1 cellular context compared by ENCODE assay signal in genomic region chr4:71389149-71389840, GRCh38.
TF ChIP-seq lines count a peak whose summit lies in the region.

No MANE protein-coding gene starts in this region.

TF ChIP-seq in HEK293, 187 proteins besides CTCF, POLR2A, EP300 and RAD21 (continued from another document):
- TF ChIP-seq, protein P1, sequence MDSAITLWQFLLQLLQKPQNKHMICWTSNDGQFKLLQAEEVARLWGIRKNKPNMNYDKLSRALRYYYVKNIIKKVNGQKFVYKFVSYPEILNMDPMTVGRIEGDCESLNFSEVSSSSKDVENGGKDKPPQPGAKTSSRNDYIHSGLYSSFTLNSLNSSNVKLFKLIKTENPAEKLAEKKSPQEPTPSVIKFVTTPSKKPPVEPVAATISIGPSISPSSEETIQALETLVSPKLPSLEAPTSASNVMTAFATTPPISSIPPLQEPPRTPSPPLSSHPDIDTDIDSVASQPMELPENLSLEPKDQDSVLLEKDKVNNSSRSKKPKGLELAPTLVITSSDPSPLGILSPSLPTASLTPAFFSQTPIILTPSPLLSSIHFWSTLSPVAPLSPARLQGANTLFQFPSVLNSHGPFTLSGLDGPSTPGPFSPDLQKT (IDR thresholded peaks at IDR 0.05; ENCODE audit: borderline replicate concordance, low read depth, low read length) = peak; percentile 86
- TF ChIP-seq ZSCAN18 (tag by site-specific recombination; IDR thresholded peaks at IDR 0.05) = no peak
- TF ChIP-seq ZNF658 (tag by site-specific recombination; IDR thresholded peaks at IDR 0.05) = no peak
- no peak for TF ChIP-seq ZNF114 (tag by site-specific recombination; IDR thresholded peaks at IDR 0.05)
- no peak for TF ChIP-seq ZNF133 (tag by site-specific recombination; IDR thresholded peaks at IDR 0.05)
- TF ChIP-seq ZNF2 (tag by site-specific recombination; IDR thresholded peaks at IDR 0.05) = no peak
- no peak for TF ChIP-seq ZNF747 (tag by site-specific recombination; IDR thresholded peaks at IDR 0.05)
- TF ChIP-seq KLF1 (tag by site-specific recombination; IDR thresholded peaks at IDR 0.05) = no peak
- TF ChIP-seq IKZF3 (tag by site-specific recombination; IDR thresholded peaks at IDR 0.05) = no peak
- peak; percentile 86 for TF ChIP-seq PRDM1 (tag by site-specific recombination; IDR thresholded peaks at IDR 0.05)
- no peak for TF ChIP-seq ZNF518A (tag by site-specific recombination; conservative IDR thresholded peaks at IDR 0.05; ENCODE audit: low read depth)
- no peak for TF ChIP-seq BCL11B (tag by site-specific recombination; IDR thresholded peaks at IDR 0.05; ENCODE audit: low read depth)
- no peak for TF ChIP-seq ZNF777 (tag by site-specific recombination; IDR thresholded peaks at IDR 0.05; ENCODE audit: borderline replicate concordance)
- TF ChIP-seq GLI2 (tag by site-specific recombination; IDR thresholded peaks at IDR 0.05; ENCODE audit: borderline replicate concordance, low read depth) = no peak
- no peak for TF ChIP-seq ZNF514 (tag by site-specific recombination; IDR thresholded peaks at IDR 0.05)
- 0 out of 2 replicates have a peak, but pooled peaks have one; percentile 19 for TF ChIP-seq HIC1 (tag by site-specific recombination; IDR thresholded peaks at IDR 0.05)
- no peak for TF ChIP-seq ZNF549 (tag by site-specific recombination; IDR thresholded peaks at IDR 0.05)
- no peak for TF ChIP-seq ZNF701 (tag by site-specific recombination; IDR thresholded peaks at IDR 0.05)
- TF ChIP-seq HOXC10 (CRISPR knock-in tag; IDR thresholded peaks at IDR 0.05) = no peak
- TF ChIP-seq, protein P2, sequence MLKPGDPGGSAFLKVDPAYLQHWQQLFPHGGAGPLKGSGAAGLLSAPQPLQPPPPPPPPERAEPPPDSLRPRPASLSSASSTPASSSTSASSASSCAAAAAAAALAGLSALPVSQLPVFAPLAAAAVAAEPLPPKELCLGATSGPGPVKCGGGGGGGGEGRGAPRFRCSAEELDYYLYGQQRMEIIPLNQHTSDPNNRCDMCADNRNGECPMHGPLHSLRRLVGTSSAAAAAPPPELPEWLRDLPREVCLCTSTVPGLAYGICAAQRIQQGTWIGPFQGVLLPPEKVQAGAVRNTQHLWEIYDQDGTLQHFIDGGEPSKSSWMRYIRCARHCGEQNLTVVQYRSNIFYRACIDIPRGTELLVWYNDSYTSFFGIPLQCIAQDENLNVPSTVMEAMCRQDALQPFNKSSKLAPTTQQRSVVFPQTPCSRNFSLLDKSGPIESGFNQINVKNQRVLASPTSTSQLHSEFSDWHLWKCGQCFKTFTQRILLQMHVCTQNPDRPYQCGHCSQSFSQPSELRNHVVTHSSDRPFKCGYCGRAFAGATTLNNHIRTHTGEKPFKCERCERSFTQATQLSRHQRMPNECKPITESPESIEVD (tag by site-specific recombination; IDR thresholded peaks at IDR 0.05) = peak; percentile 45; the same call in 1 of the 2 replicates
- no peak for TF ChIP-seq FEZF1 (tag by site-specific recombination; IDR thresholded peaks at IDR 0.05)
- no peak for TF ChIP-seq RBAK (tag by site-specific recombination; IDR thresholded peaks at IDR 0.05)
- TF ChIP-seq ZNF660 (tag by site-specific recombination; IDR thresholded peaks at IDR 0.05) = no peak
- no peak for TF ChIP-seq ZNF292 (tag by site-specific recombination; IDR thresholded peaks at IDR 0.05; ENCODE audit: borderline replicate concordance, low read depth)
- no peak for TF ChIP-seq ZNF654 (tag by site-specific recombination; IDR thresholded peaks at IDR 0.05; ENCODE audit: low read depth)
- TF ChIP-seq ZBTB49 (tag by site-specific recombination; IDR thresholded peaks at IDR 0.05; ENCODE audit: low read depth) = no peak
